ENCODE assay signal across 1 cellular context in genomic region chr10:43396928-43397624, GRCh38.
TF ChIP-seq lines count a peak whose summit lies in the region.

No MANE protein-coding gene starts in this region.

TF ChIP-seq in HEK293, 187 proteins besides CTCF, POLR2A, EP300 and RAD21 (continued from another document and continues in another):
- no peak for TF ChIP-seq WT1 (tag by site-specific recombination; IDR thresholded peaks at IDR 0.05)
- no peak for TF ChIP-seq ZNF776 (tag by site-specific recombination; IDR thresholded peaks at IDR 0.05; ENCODE audit: borderline replicate concordance)
- TF ChIP-seq ZBTB21 (tag by site-specific recombination; IDR thresholded peaks at IDR 0.05): no peak
- TF ChIP-seq ZNF426 (tag by site-specific recombination; IDR thresholded peaks at IDR 0.05): no peak
- no peak for TF ChIP-seq ZNF202 (tag by site-specific recombination; IDR thresholded peaks at IDR 0.05; ENCODE audit: borderline replicate concordance)
- no peak for TF ChIP-seq ZNF704 (tag by site-specific recombination; IDR thresholded peaks at IDR 0.05)
- no peak for TF ChIP-seq ZNF664 (tag by site-specific recombination; IDR thresholded peaks at IDR 0.05)
- TF ChIP-seq ZNF558 (tag by site-specific recombination; IDR thresholded peaks at IDR 0.05): no peak
- TF ChIP-seq SCRT2 (tag by site-specific recombination; IDR thresholded peaks at IDR 0.05): no peak
- TF ChIP-seq ZSCAN5A (tag by site-specific recombination; IDR thresholded peaks at IDR 0.05): no peak; the same call in none of the 2 replicates
- TF ChIP-seq KLF16 (tag by site-specific recombination; IDR thresholded peaks at IDR 0.05): no peak; the same call in 1 of the 2 replicates
- TF ChIP-seq FEZF1 (tag by site-specific recombination; IDR thresholded peaks at IDR 0.05): no peak
- TF ChIP-seq KLF10 (tag by site-specific recombination; IDR thresholded peaks at IDR 0.05): peak; percentile 96
- TF ChIP-seq SP7 (tag by site-specific recombination; IDR thresholded peaks at IDR 0.05): peak; percentile 76
- TF ChIP-seq ZNF561 (tag by site-specific recombination; IDR thresholded peaks at IDR 0.05; ENCODE audit: borderline replicate concordance): peak; percentile 91
- TF ChIP-seq SP2 (tag by site-specific recombination; IDR thresholded peaks at IDR 0.05): peak; percentile 97
- no peak for TF ChIP-seq BCL6B (tag by site-specific recombination; IDR thresholded peaks at IDR 0.05)
- no peak for TF ChIP-seq REPIN1 (tag by site-specific recombination; IDR thresholded peaks at IDR 0.05; ENCODE audit: low read depth)
- TF ChIP-seq ZNF830 (tag by site-specific recombination; IDR thresholded peaks at IDR 0.05; ENCODE audit: low read depth): no peak
- 0 out of 2 replicates have a peak, but pooled peaks have one; percentile 57 for TF ChIP-seq ZBTB6 (tag by site-specific recombination; IDR thresholded peaks at IDR 0.05)
- TF ChIP-seq ZNF211 (tag by site-specific recombination; IDR thresholded peaks at IDR 0.05; ENCODE audit: low read depth): no peak
- no peak for TF ChIP-seq TCF7L2 (IDR thresholded peaks at IDR 0.05; ENCODE audit: borderline replicate concordance, low read depth, low read length)
- TF ChIP-seq ZNF514 (tag by site-specific recombination; IDR thresholded peaks at IDR 0.05): no peak
- peak; percentile 79; the same call in 1 of the 2 replicates for TF ChIP-seq BCL11B (tag by site-specific recombination; IDR thresholded peaks at IDR 0.05; ENCODE audit: low read depth)
- no peak for TF ChIP-seq ZNF133 (tag by site-specific recombination; IDR thresholded peaks at IDR 0.05)
- TF ChIP-seq HOXC10 (CRISPR knock-in tag; IDR thresholded peaks at IDR 0.05): peak; percentile 84; the same call in 1 of the 2 replicates
- peak; percentile 98 for TF ChIP-seq ZNF600 (tag by site-specific recombination; IDR thresholded peaks at IDR 0.05)
- TF ChIP-seq ZNF174 (tag by site-specific recombination; IDR thresholded peaks at IDR 0.05): no peak
- no peak for TF ChIP-seq ZNF654 (tag by site-specific recombination; IDR thresholded peaks at IDR 0.05; ENCODE audit: low read depth)
- peak; percentile 72; the same call in 1 of the 2 replicates for TF ChIP-seq ZNF76 (tag by site-specific recombination; IDR thresholded peaks at IDR 0.05; ENCODE audit: borderline replicate concordance, low read depth)
- TF ChIP-seq ZNF146 (tag by site-specific recombination; IDR thresholded peaks at IDR 0.05): no peak
- no peak for TF ChIP-seq ZBTB44 (tag by site-specific recombination; IDR thresholded peaks at IDR 0.05)
- no peak for TF ChIP-seq YY2 (tag by site-specific recombination; IDR thresholded peaks at IDR 0.05)
- no peak for TF ChIP-seq SCRT1 (tag by site-specific recombination; IDR thresholded peaks at IDR 0.05; ENCODE audit: borderline replicate concordance)
- TF ChIP-seq KLF1 (tag by site-specific recombination; IDR thresholded peaks at IDR 0.05): peak; percentile 58; the same call in 1 of the 2 replicates
- TF ChIP-seq KLF17 (tag by site-specific recombination; IDR thresholded peaks at IDR 0.05): peak; percentile 88
- no peak for TF ChIP-seq ZNF169 (tag by site-specific recombination; IDR thresholded peaks at IDR 0.05)
- peak; percentile 23; the same call in 1 of the 2 replicates for TF ChIP-seq ZFHX2 (tag by site-specific recombination; conservative IDR thresholded peaks at IDR 0.05)
- TF ChIP-seq ZBTB26 (tag by site-specific recombination; optimal IDR thresholded peaks at IDR 0.05): peak; percentile 94
- TF ChIP-seq ZNF843 (tag by site-specific recombination; IDR thresholded peaks at IDR 0.05): peak; percentile 73
- no peak; the same call in 1 of the 2 replicates for TF ChIP-seq ZNF585B (tag by site-specific recombination; IDR thresholded peaks at IDR 0.05)
- peak; percentile 37; the same call in 1 of the 2 replicates for TF ChIP-seq ZBTB48 (tag by site-specific recombination; IDR thresholded peaks at IDR 0.05)
- TF ChIP-seq ZNF660 (tag by site-specific recombination; IDR thresholded peaks at IDR 0.05): peak; percentile 15
- TF ChIP-seq ZNF658 (tag by site-specific recombination; IDR thresholded peaks at IDR 0.05): no peak
- TF ChIP-seq ZNF692 (tag by site-specific recombination; IDR thresholded peaks at IDR 0.05): peak; percentile 98
- peak; percentile 40; the same call in 1 of the 2 replicates for TF ChIP-seq ZNF394 (tag by site-specific recombination; IDR thresholded peaks at IDR 0.05; ENCODE audit: borderline replicate concordance)
- TF ChIP-seq HIC1 (tag by site-specific recombination; IDR thresholded peaks at IDR 0.05): peak; percentile 89
- TF ChIP-seq ZBTB7A (tag by site-specific recombination; IDR thresholded peaks at IDR 0.05; ENCODE audit: low read depth): no peak
- peak; percentile 76 for TF ChIP-seq ZNF629 (tag by site-specific recombination; IDR thresholded peaks at IDR 0.05)
- no peak for TF ChIP-seq ZNF747 (tag by site-specific recombination; IDR thresholded peaks at IDR 0.05)
- TF ChIP-seq PRDM6 (tag by site-specific recombination; IDR thresholded peaks at IDR 0.05): no peak
